ENCODE assay signal across 20 cellular contexts in the genomic region with DNA sequence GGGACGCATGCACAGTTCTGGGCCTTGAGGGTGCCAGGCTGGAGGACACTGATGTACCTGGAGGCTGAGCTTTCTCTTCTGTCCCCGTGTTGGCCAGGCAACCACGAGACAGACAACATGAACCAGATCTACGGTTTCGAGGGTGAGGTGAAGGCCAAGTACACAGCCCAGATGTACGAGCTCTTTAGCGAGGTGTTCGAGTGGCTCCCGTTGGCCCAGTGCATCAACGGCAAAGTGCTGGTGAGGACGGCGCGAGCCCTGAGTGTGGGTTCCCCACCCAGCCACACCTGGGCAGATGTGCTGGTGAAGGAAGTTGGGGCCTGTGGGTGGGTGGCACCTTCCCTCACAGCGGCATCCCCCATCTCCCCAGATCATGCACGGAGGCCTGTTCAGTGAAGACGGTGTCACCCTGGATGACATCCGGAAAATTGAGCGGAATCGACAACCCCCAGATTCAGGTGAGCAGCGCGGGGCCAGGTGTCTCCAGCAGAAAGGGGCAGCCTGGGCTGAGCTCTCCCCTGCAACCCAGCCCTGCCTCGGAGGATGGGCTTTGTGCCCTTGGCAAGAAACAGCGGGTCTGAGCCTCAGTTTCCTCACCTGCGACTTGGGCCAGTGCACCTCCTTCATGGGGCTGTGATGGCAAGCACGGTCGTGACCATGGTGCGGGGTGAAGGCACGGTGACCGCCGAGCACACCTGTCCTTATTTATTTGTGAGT. TPM values are rescaled to one million over a fixed set of nuclear protein-coding genes. Genes with fewer than 3 reads are reported as not detected.
"Had no signal": no experiment of that assay in that cellular context is flagged by ENCODE, and none has a peak within 500 bp of the region (broad histone marks: within the 10 kb centered on the region; RNA-seq: fewer than 3 reads in every experiment).

No MANE protein-coding gene starts in this region.

- H3K4me3 Mint-ChIP-seq: brain; central memory CD8-positive, alpha-beta T cell; naive B cell; type B pancreatic cell had no signal

- H3K4me1 ChIP-seq: parathyroid adenoma had no signal

- DNase-seq: activated CD4-positive, CD25-positive, alpha-beta regulatory T cell treated with anti-CD3 and anti-CD28 coated beads, Interleukin-2, amount 50 U/mL, for 72 hours; effector CD8-positive, alpha-beta T cell; foreskin fibroblast; glutamatergic neuron; mammary epithelial cell; naive B cell; small intestine; stimulated activated CD4-positive, alpha-beta T cell treated with anti-CD3 and anti-CD28 coated beads, Interleukin-4, amount 100 ng/mL, for 4 hours; stimulated activated CD8-positive, alpha-beta memory T cell treated with anti-CD3 and anti-CD28 coated beads, Interleukin-4, amount 100 ng/mL, for 48 hours; stimulated activated naive CD8-positive, alpha-beta T cell treated with anti-CD3 and anti-CD28 coated beads, Interleukin-15, Interleukin-2, amounts not matched to agents 100 U/mL and 50 U/mL, for 24 hours; SW 1271; T-helper 9 cell had no signal

- H3K9ac ChIP-seq: parathyroid adenoma had no signal

- H2AFZ ChIP-seq: parathyroid adenoma had no signal

- ATAC-seq: activated naive CD4-positive, alpha-beta T cell treated with anti-CD3 and anti-CD28 coated beads, Interleukin-2, amount 50 U/mL, for 72 hours; stimulated activated naive CD8-positive, alpha-beta T cell treated with anti-CD3 and anti-CD28 coated beads, Interleukin-15, Interleukin-2, amounts not matched to agents 100 U/mL and 50 U/mL, for 24 hours had no signal

- FAIRE-seq: small intestine had no signal

- H3K27ac ChIP-seq: parathyroid adenoma had no signal

- H3K27me3 Mint-ChIP-seq: central memory CD8-positive, alpha-beta T cell; naive B cell; type B pancreatic cell had no signal

- H3K27ac Mint-ChIP-seq: type B pancreatic cell had no signal

- H3K9me3 Mint-ChIP-seq: activated naive CD4-positive, alpha-beta T cell treated with anti-CD3 and anti-CD28 coated beads, Interleukin-2, amount 50 U/mL, for 72 hours; central memory CD8-positive, alpha-beta T cell; naive B cell; type B pancreatic cell had no signal

RNA-seq across cellular contexts. Expression of a gene that starts 26.2 kb away (rescaled TPM):
- total RNA-seq: activated naive CD4-positive, alpha-beta T cell treated with anti-CD3 and anti-CD28 coated beads, Interleukin-2, amount 50 U/mL, for 72 hours; mononuclear cell; SK-MEL-5 had no signal

RNA-seq across cellular contexts. Expression of a gene that starts 41.6 kb away (rescaled TPM):
- total RNA-seq: activated naive CD4-positive, alpha-beta T cell treated with anti-CD3 and anti-CD28 coated beads, Interleukin-2, amount 50 U/mL, for 72 hours; mononuclear cell; renal cortical epithelial cell; SK-MEL-5 had no signal
- polyA plus RNA-seq: mammary epithelial cell had no signal
